In genomic region chr1:212733109-212733508, GRCh38 we compare ENCODE assay signal across 1 cellular context.
TF ChIP-seq lines count a peak whose summit lies in the region.

No MANE protein-coding gene starts in this region.

TF ChIP-seq in WTC11, 78 proteins besides CTCF, POLR2A, EP300 and RAD21 (continued from another document):
- TF ChIP-seq E2F1 (CRISPR knock-in tag; IDR thresholded peaks at IDR 0.05) = no peak
- no peak for TF ChIP-seq ZNF263 (CRISPR knock-in tag; IDR thresholded peaks at IDR 0.05; ENCODE audit: low read depth)
- no peak for TF ChIP-seq ETV6 (CRISPR knock-in tag; IDR thresholded peaks at IDR 0.05)
- no peak for TF ChIP-seq ARID4B (CRISPR knock-in tag; IDR thresholded peaks at IDR 0.05; ENCODE audit: borderline replicate concordance)
- TF ChIP-seq JUN (CRISPR knock-in tag; IDR thresholded peaks at IDR 0.05) = no peak
- no peak for TF ChIP-seq ZNF317 (CRISPR knock-in tag; IDR thresholded peaks at IDR 0.05; ENCODE audit: borderline replicate concordance, low read depth)
